17 cellular contexts compared by ENCODE assay signal in the genomic region with DNA sequence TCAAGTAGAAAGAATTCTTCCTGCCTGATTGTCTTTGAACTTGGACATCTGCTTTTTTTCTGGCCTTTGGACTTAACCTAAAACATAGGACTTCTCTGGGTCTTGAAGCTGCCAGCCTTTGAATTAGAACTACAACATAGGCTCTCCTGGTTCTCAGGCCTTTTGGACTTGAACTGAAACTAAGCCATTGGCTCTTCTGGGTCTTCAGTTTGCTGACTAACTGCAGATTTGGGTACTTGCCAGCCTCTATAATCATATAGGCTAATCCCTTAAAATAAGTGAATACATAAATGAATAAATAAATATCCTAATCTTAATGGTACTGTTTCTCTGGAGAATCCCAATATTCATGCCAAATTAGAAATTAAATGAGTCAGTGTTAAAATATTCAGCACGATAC.
"Had no signal": no experiment of that assay in that cellular context is flagged by ENCODE, and none has a peak within 500 bp of the region (broad histone marks: within the 10 kb centered on the region; RNA-seq: fewer than 3 reads in every experiment).

No MANE protein-coding gene starts in this region.

- H3K9me3 ChIP-seq: ovary, stomach, testis had no signal

- DNase-seq: activated CD4-positive, alpha-beta T cell treated with anti-CD3 and anti-CD28 coated beads, Interleukin-2, amount 50 U/mL, for 4 hours; activated CD4-positive, CD25-positive, alpha-beta regulatory T cell treated with anti-CD3 and anti-CD28 coated beads, Interleukin-2, amount 50 U/mL, for 72 hours; activated naive CD4-positive, alpha-beta T cell treated with anti-CD3 and anti-CD28 coated beads, Interleukin-2, amount 10 ng/mL, durations not matched to agents 7 days and 5 days; cortex of kidney; effector CD8-positive, alpha-beta T cell; islet precursor cell; mammary epithelial cell; naive B cell; ovary; spleen; stomach; testis; upper lobe of left lung had no signal

- H3K27me3 ChIP-seq: left lung, neural progenitor cell, ovary, spleen, stomach, testis, upper lobe of left lung had no signal

- H3K4me2 ChIP-seq: neural progenitor cell had no signal

- H3K4me3 ChIP-seq: left lung, neural progenitor cell, ovary, spleen, stomach, testis, upper lobe of left lung had no signal

- H3K4me1 ChIP-seq: left lung, neural progenitor cell, spleen, stomach, testis, upper lobe of left lung had no signal

- H3K36me3 ChIP-seq: left lung, neural progenitor cell, ovary, spleen, stomach, upper lobe of left lung had no signal

- ATAC-seq: activated T-helper 17 cell treated with anti-CD3 and anti-CD28 coated beads, Interleukin-2, amount 50 U/mL, for 72 hours; left lung; sciatic nerve had no signal

- H2AFZ ChIP-seq: neural progenitor cell had no signal

- H3K27ac ChIP-seq: left lung, neural progenitor cell, ovary, spleen, stomach, testis, upper lobe of left lung had no signal

- H3K9ac ChIP-seq: neural progenitor cell had no signal
